Comparison of ENCODE assay signal across 27 cellular contexts in the genomic region with DNA sequence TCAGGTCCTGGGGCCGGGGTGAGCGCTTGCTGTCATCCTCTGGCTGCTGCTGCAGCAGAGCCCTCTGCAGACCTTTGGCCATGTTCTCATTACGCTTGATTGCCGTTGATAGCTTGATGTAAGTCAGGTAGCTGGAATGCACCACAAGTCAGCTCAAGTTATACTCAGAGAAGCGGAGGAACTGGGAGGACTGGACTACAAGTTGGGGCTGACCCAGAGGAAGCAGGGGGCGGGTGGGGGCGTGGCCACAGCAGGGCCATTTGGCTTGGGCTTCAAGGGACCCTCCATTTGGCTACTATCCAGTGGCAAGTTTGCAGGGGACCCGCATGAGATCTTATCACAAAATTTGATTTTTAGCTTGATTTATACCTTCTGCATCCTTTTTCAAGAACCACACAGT. TPM values are rescaled to one million over a fixed set of nuclear protein-coding genes. Genes with fewer than 3 reads are reported as not detected.
"Had no signal": no experiment of that assay in that cellular context is flagged by ENCODE, and none has a peak within 500 bp of the region (broad histone marks: within the 10 kb centered on the region; RNA-seq: fewer than 3 reads in every experiment).

No MANE protein-coding gene starts in this region.

- H3K9me3 ChIP-seq: breast epithelium, Peyer's patch, SJSA1 had no signal

- H3K27me3 Mint-ChIP-seq: activated naive CD4-positive, alpha-beta T cell treated with anti-CD3 and anti-CD28 coated beads, Interleukin-2, amount 10 ng/mL, durations not matched to agents 7 days and 5 days; activated T-cell treated with anti-CD3 and anti-CD28 coated beads, Interleukin-2, amount 50 U/mL, for 24 hours had no signal

- H3K4me1 Mint-ChIP-seq: activated naive CD4-positive, alpha-beta T cell treated with anti-CD3 and anti-CD28 coated beads, Interleukin-2, amount 10 ng/mL, durations not matched to agents 7 days and 5 days had no signal

- H3K27ac Mint-ChIP-seq: activated CD8-positive, alpha-beta T cell treated with anti-CD3 and anti-CD28 coated beads, Interleukin-2, amount 10 ng/mL, durations not matched to agents 7 days and 5 days; activated naive CD4-positive, alpha-beta T cell treated with anti-CD3 and anti-CD28 coated beads, Interleukin-2, amount 10 ng/mL, durations not matched to agents 7 days and 5 days; activated T-cell treated with anti-CD3 and anti-CD28 coated beads, Interleukin-2, amount 50 U/mL, for 24 hours; T-helper 1 cell treated with Interleukin-12 subunit alpha and Interleukin-12 subunit beta and Interleukin-4 antibody, amounts not matched to agents 30 μg/mL and 1 μg/mL, for 36 hours had no signal

- H3K4me1 ChIP-seq: breast epithelium, Peyer's patch had no signal

- H3K27ac ChIP-seq: breast epithelium, Peyer's patch, SJSA1 had no signal

- H3K27me3 ChIP-seq: breast epithelium, Peyer's patch, SJSA1 had no signal

- H3K9me3 Mint-ChIP-seq: activated naive CD4-positive, alpha-beta T cell treated with anti-CD3 and anti-CD28 coated beads, Interleukin-2, amount 10 ng/mL, durations not matched to agents 7 days and 5 days; activated T-cell treated with anti-CD3 and anti-CD28 coated beads, Interleukin-2, amount 50 U/mL, for 24 hours; T-helper 1 cell treated with Interleukin-12 subunit alpha and Interleukin-12 subunit beta and Interleukin-4 antibody, amounts not matched to agents 30 μg/mL and 1 μg/mL, for 36 hours had no signal

- ATAC-seq: activated CD8-positive, alpha-beta T cell treated with anti-CD3 and anti-CD28 coated beads, Interleukin-2, amount 10 ng/mL, durations not matched to agents 7 days and 5 days; SK-N-SH treated with all-trans-retinoic acid at 6 μM for 48 hours had no signal

- H3K4me3 Mint-ChIP-seq: activated CD8-positive, alpha-beta T cell treated with anti-CD3 and anti-CD28 coated beads, Interleukin-2, amount 10 ng/mL, durations not matched to agents 7 days and 5 days; activated naive CD4-positive, alpha-beta T cell treated with anti-CD3 and anti-CD28 coated beads, Interleukin-2, amount 10 ng/mL, durations not matched to agents 7 days and 5 days; activated T-cell treated with anti-CD3 and anti-CD28 coated beads, Interleukin-2, amount 50 U/mL, for 24 hours; T-helper 1 cell treated with Interleukin-12 subunit alpha and Interleukin-12 subunit beta and Interleukin-4 antibody, amounts not matched to agents 30 μg/mL and 1 μg/mL, for 36 hours had no signal

- DNase-seq: activated CD4-positive, alpha-beta T cell treated with anti-CD3 and anti-CD28 coated beads for 48 hours; activated CD4-positive, alpha-beta T cell treated with anti-CD3 and anti-CD28 coated beads, Interleukin-2, amount 50 U/mL, for 4 hours; activated CD4-positive, CD25-positive, alpha-beta regulatory T cell treated with anti-CD3 and anti-CD28 coated beads, Interleukin-2, amount 50 U/mL, for 72 hours; activated CD8-positive, alpha-beta memory T cell treated with anti-CD3 and anti-CD28 coated beads, Interleukin-2, amount 50 U/mL, for 48 hours; activated CD8-positive, alpha-beta T cell treated with anti-CD3 and anti-CD28 coated beads, Interleukin-2, amount 10 ng/mL, durations not matched to agents 7 days and 5 days; activated gamma-delta T cell; activated naive CD4-positive, alpha-beta T cell treated with anti-CD3 and anti-CD28 coated beads, Interleukin-2, amount 10 ng/mL, durations not matched to agents 7 days and 5 days; activated T-cell treated with anti-CD3 and anti-CD28 coated beads, Interleukin-2, amount 50 U/mL, for 24 hours; IMR-90; Kasumi-1; KBM-7; NCI-H1048; NCI-H146; NCI-H1930; NCI-H2171; NCI-H226; NCI-H526; NCI-H82; Peyer's patch; SHP77; SW 1271 had no signal

- H3K4me3 ChIP-seq: breast epithelium, Peyer's patch, SJSA1 had no signal

RNA-seq across cellular contexts. Expression of a gene that starts 19.0 kb away (rescaled TPM):
- total RNA-seq: IMR-90, SJSA1 had no signal
- polyA plus RNA-seq: IMR-90 had no signal

RNA-seq across cellular contexts. Expression of a gene that starts 28.5 kb away (rescaled TPM):
- total RNA-seq: aorta, breast epithelium, IMR-90, NCI-H460 had no signal
- polyA plus RNA-seq: aorta had no signal

RNA-seq across cellular contexts. Expression of a gene that starts 32.9 kb away (rescaled TPM):
- total RNA-seq: aorta, breast epithelium, IMR-90, Peyer's patch, SJSA1 had no signal
- polyA plus RNA-seq: IMR-90 had no signal
